Comparison of ENCODE assay signal across 32 cellular contexts in the genomic region with DNA sequence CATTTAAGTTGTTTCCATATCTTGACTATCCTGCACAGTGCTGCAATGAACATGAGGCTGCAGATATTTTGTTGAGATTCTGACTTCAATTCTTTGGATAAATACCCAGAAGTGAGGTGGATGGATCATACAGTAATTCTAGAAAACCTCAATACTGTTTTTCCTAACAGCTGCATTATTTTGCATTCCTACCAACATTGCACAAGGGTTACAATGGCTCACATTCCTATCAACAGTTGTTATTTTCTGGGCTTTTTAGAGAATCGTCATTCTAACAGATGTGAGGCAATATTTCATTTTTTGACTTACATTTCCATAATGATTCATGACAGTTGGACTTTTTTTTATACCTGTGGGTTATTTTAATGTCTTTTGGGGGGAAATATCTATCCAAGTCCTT.
"Had no signal": no experiment of that assay in that cellular context is flagged by ENCODE, and none has a peak within 500 bp of the region (broad histone marks: within the 10 kb centered on the region; RNA-seq: fewer than 3 reads in every experiment).

No MANE protein-coding gene starts in this region.

- H3K27ac Mint-ChIP-seq: naive thymus-derived CD8-positive, alpha-beta T cell; natural killer cell treated with Interleukin-12 subunit alpha and Interleukin-12 subunit beta and Interleukin-15 and Interleukin-18, amount 100 ng/mL, for 72 hours; neural progenitor cell; progenitor cell of endocrine pancreas; stimulated activated memory B cell treated with anti-CD40 and anti-IgM and Interleukin-4, amounts not matched to agents 10 μg/mL and 1 μg/mL and 100 μg/mL, for 72 hours; stimulated activated naive CD8-positive, alpha-beta T cell treated with anti-CD3 and anti-CD28 coated beads, Interleukin-15, amount 100 ng/mL, for 72 hours; type B pancreatic cell had no signal

- H3K36me3 Mint-ChIP-seq: neural progenitor cell; stimulated activated memory B cell treated with anti-CD40 and anti-IgM and Interleukin-4, amounts not matched to agents 10 μg/mL and 1 μg/mL and 100 μg/mL, for 72 hours; type B pancreatic cell had no signal

- H3K4me1 ChIP-seq: neural progenitor cell, parathyroid adenoma, psoas muscle, right lobe of liver, sigmoid colon, spleen, suprapubic skin, testis, tibial artery, transverse colon, upper lobe of right lung, uterus had no signal

- H3K36me3 ChIP-seq: neural progenitor cell, ovary, right lobe of liver, sigmoid colon, spleen, suprapubic skin, tibial artery, transverse colon, upper lobe of right lung, uterus had no signal

- H3K27me3 ChIP-seq: neural progenitor cell, ovary, right lobe of liver, sigmoid colon, spleen, suprapubic skin, testis, tibial artery, transverse colon, upper lobe of right lung, uterus had no signal

- H2AFZ ChIP-seq: neural progenitor cell, parathyroid adenoma had no signal

- ATAC-seq: naive thymus-derived CD8-positive, alpha-beta T cell; natural killer cell treated with Interleukin-12 subunit alpha and Interleukin-12 subunit beta and Interleukin-15 and Interleukin-18, amount 100 ng/mL, for 72 hours; psoas muscle; right cardiac atrium; right lobe of liver; stimulated activated memory B cell treated with anti-CD40 and anti-IgM and Interleukin-4, amounts not matched to agents 10 μg/mL and 1 μg/mL and 100 μg/mL, for 72 hours; stimulated activated naive CD8-positive, alpha-beta T cell treated with anti-CD3 and anti-CD28 coated beads, Interleukin-15, amount 100 ng/mL, for 72 hours; stimulated activated naive CD8-positive, alpha-beta T cell treated with anti-CD3 and anti-CD28 coated beads, Interleukin-15, Interleukin-2, amounts not matched to agents 100 U/mL and 50 U/mL, for 24 hours; upper lobe of right lung had no signal

- H3K9ac ChIP-seq: neural progenitor cell, parathyroid adenoma had no signal

- H3K4me3 ChIP-seq: neural progenitor cell, ovary, psoas muscle, right lobe of liver, sigmoid colon, skin epidermis, smooth muscle cell, spleen, suprapubic skin, testis, tibial artery, transverse colon, upper lobe of right lung, uterus had no signal

- H3K4me1 Mint-ChIP-seq: naive thymus-derived CD8-positive, alpha-beta T cell; stimulated activated memory B cell treated with anti-CD40 and anti-IgM and Interleukin-4, amounts not matched to agents 10 μg/mL and 1 μg/mL and 100 μg/mL, for 72 hours; stimulated activated naive CD8-positive, alpha-beta T cell treated with anti-CD3 and anti-CD28 coated beads, Interleukin-15, amount 100 ng/mL, for 72 hours had no signal

- H3K4me3 Mint-ChIP-seq: naive thymus-derived CD8-positive, alpha-beta T cell; natural killer cell treated with Interleukin-12 subunit alpha and Interleukin-12 subunit beta and Interleukin-15 and Interleukin-18, amount 100 ng/mL, for 72 hours; neural progenitor cell; stimulated activated memory B cell treated with anti-CD40 and anti-IgM and Interleukin-4, amounts not matched to agents 10 μg/mL and 1 μg/mL and 100 μg/mL, for 72 hours; stimulated activated naive CD8-positive, alpha-beta T cell treated with anti-CD3 and anti-CD28 coated beads, Interleukin-15, amount 100 ng/mL, for 72 hours; type B pancreatic cell had no signal

- DNase-seq: naive thymus-derived CD8-positive, alpha-beta T cell; occipital lobe; ovary; posterior cingulate gyrus; psoas muscle; right cardiac atrium; right lobe of liver; sigmoid colon; spleen; stimulated activated CD4-positive, alpha-beta T cell treated with anti-CD3 and anti-CD28 coated beads, Interleukin-12 subunit alpha, Interleukin-12 subunit beta, amount 100 ng/mL, for 4 hours; stimulated activated CD4-positive, alpha-beta T cell treated with anti-CD3 and anti-CD28 coated beads, Interleukin-1b, Interleukin-23, amount 100 ng/mL, for 48 hours; stimulated activated CD4-positive, alpha-beta T cell treated with anti-CD3 and anti-CD28 coated beads, Interleukin-4, amount 100 ng/mL, for 1 hour; stimulated activated CD4-positive, alpha-beta T cell treated with anti-CD3 and anti-CD28 coated beads, Interleukin-4, amount 100 ng/mL, for 4 hours; stimulated activated CD8-positive, alpha-beta memory T cell treated with anti-CD3 and anti-CD28 coated beads, Interleukin-4, amount 100 ng/mL, for 48 hours; stimulated activated naive CD4-positive, alpha-beta T cell; stimulated activated naive CD8-positive, alpha-beta T cell treated with anti-CD3 and anti-CD28 coated beads, Interleukin-15, amount 100 ng/mL, for 72 hours; stimulated activated naive CD8-positive, alpha-beta T cell treated with anti-CD3 and anti-CD28 coated beads, Interleukin-15, Interleukin-2, amounts not matched to agents 100 U/mL and 50 U/mL, for 24 hours; substantia nigra; testis; tibial artery; transverse colon; upper lobe of right lung; uterus had no signal

- H3K79me2 ChIP-seq: parathyroid adenoma had no signal

- H3K4me2 ChIP-seq: neural progenitor cell, smooth muscle cell had no signal

- H3K27me3 Mint-ChIP-seq: naive thymus-derived CD8-positive, alpha-beta T cell; natural killer cell treated with Interleukin-12 subunit alpha and Interleukin-12 subunit beta and Interleukin-15 and Interleukin-18, amount 100 ng/mL, for 72 hours; progenitor cell of endocrine pancreas; stimulated activated memory B cell treated with anti-CD40 and anti-IgM and Interleukin-4, amounts not matched to agents 10 μg/mL and 1 μg/mL and 100 μg/mL, for 72 hours; stimulated activated naive CD8-positive, alpha-beta T cell treated with anti-CD3 and anti-CD28 coated beads, Interleukin-15, amount 100 ng/mL, for 72 hours; type B pancreatic cell had no signal

- H3K27ac ChIP-seq: neural progenitor cell, ovary, parathyroid adenoma, psoas muscle, right lobe of liver, sigmoid colon, skin epidermis, spleen, suprapubic skin, testis, tibial artery, transverse colon, upper lobe of right lung, uterus had no signal

- H3K9me3 ChIP-seq: ovary, psoas muscle, right lobe of liver, sigmoid colon, suprapubic skin, testis, tibial artery, transverse colon, upper lobe of right lung, uterus had no signal

- H3K9me3 Mint-ChIP-seq: type B pancreatic cell had no signal
